In the genomic region with DNA sequence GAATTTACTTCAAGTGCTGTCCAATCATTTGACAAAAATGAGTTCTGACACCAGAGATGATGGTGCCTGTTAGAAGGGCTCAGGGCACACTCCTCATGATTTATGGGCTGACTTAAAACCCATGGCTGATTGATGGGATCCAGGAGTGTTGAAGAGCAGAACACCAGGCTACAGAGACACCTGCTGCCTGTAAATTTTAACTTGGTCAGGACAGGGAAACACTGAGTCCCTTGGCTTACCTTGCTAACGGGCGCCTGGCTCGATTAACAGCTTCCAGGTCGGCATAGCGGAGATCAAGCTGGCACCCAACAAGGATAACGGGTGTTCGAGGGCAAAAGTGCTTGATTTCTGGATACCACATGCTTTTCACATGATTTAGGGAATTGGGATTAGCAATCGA, we compare ENCODE assay signal across 23 cellular contexts.
"Had no signal": no experiment of that assay in that cellular context is flagged by ENCODE, and none has a peak within 500 bp of the region (broad histone marks: within the 10 kb centered on the region; RNA-seq: fewer than 3 reads in every experiment).

No MANE protein-coding gene starts in this region.

- H3K4me1 ChIP-seq: breast epithelium, Peyer's patch had no signal

- H3K4me3 Mint-ChIP-seq: activated CD8-positive, alpha-beta T cell treated with anti-CD3 and anti-CD28 coated beads, Interleukin-2, amount 10 ng/mL, durations not matched to agents 7 days and 5 days; activated naive CD4-positive, alpha-beta T cell treated with anti-CD3 and anti-CD28 coated beads, Interleukin-2, amount 50 U/mL, for 24 hours; T-helper 17 cell; WTC11 had no signal

- H3K4me3 ChIP-seq: breast epithelium, Peyer's patch had no signal

- H3K27ac ChIP-seq: breast epithelium, Peyer's patch, RWPE1 had no signal

- H3K9me3 Mint-ChIP-seq: activated naive CD4-positive, alpha-beta T cell treated with anti-CD3 and anti-CD28 coated beads, Interleukin-2, amount 50 U/mL, for 24 hours; WTC11 had no signal

- H3K36me3 ChIP-seq: breast epithelium had no signal

- H3K27me3 ChIP-seq: breast epithelium, Peyer's patch had no signal

- DNase-seq: activated CD4-positive, alpha-beta T cell treated with anti-CD3 and anti-CD28 coated beads for 48 hours; activated CD4-positive, alpha-beta T cell treated with anti-CD3 and anti-CD28 coated beads, Interleukin-2, amount 50 U/mL, for 4 hours; activated CD4-positive, CD25-positive, alpha-beta regulatory T cell treated with anti-CD3 and anti-CD28 coated beads, Interleukin-2, amount 50 U/mL, for 72 hours; activated CD8-positive, alpha-beta memory T cell treated with anti-CD3 and anti-CD28 coated beads, Interleukin-2, amount 50 U/mL, for 48 hours; activated CD8-positive, alpha-beta T cell treated with anti-CD3 and anti-CD28 coated beads, Interleukin-2, amount 10 ng/mL, durations not matched to agents 7 days and 5 days; activated naive CD4-positive, alpha-beta T cell; activated T-cell treated with anti-CD3 and anti-CD28 coated beads, Interleukin-2, amount 50 U/mL, for 1 hour; aorta; central memory CD4-positive, alpha-beta T cell; Kasumi-1; KBM-7; NCI-H1105 treated with DMSO at 0.1 percent for 48 hours; NCI-H2029 treated with DMSO at 0.1 percent for 48 hours; NCI-H446; NCI-H524; Peyer's patch; SHP77 treated with DMSO at 0.1 percent for 48 hours; T-helper 17 cell; T-helper 9 cell had no signal

- ATAC-seq: activated CD8-positive, alpha-beta T cell treated with anti-CD3 and anti-CD28 coated beads, Interleukin-2, amount 10 ng/mL, durations not matched to agents 7 days and 5 days; T-helper 17 cell; WTC11 had no signal

- H3K9me3 ChIP-seq: breast epithelium, Peyer's patch had no signal

- H3K27ac Mint-ChIP-seq: activated CD8-positive, alpha-beta T cell treated with anti-CD3 and anti-CD28 coated beads, Interleukin-2, amount 10 ng/mL, durations not matched to agents 7 days and 5 days; activated naive CD4-positive, alpha-beta T cell treated with anti-CD3 and anti-CD28 coated beads, Interleukin-2, amount 50 U/mL, for 24 hours; T-helper 17 cell; WTC11 had no signal

- H3K4me1 Mint-ChIP-seq: activated naive CD4-positive, alpha-beta T cell treated with anti-CD3 and anti-CD28 coated beads, Interleukin-2, amount 50 U/mL, for 24 hours; T-helper 17 cell; WTC11 had no signal
